Comparison of ENCODE assay signal across 24 cellular contexts in genomic region chr1:69077633-69078032, GRCh38.
DNase-seq lines count a peak whose midpoint lies in the region; ATAC-seq and TF ChIP-seq lines count a peak whose summit lies in the region.
"Had no signal": no experiment of that assay in that cellular context is flagged by ENCODE, and none has a peak within 500 bp of the region (broad histone marks: within the 10 kb centered on the region; RNA-seq: fewer than 3 reads in every experiment).

No MANE protein-coding gene starts in this region.

- TF ChIP-seq CTCF in WTC11 (IDR thresholded peaks at IDR 0.05): no peak
- no peak for TF ChIP-seq CTCF in progenitor cell of endocrine pancreas (IDR thresholded peaks at IDR 0.05; ENCODE audit: unreplicated experiment)
- no peak for TF ChIP-seq CTCF in left lung (IDR thresholded peaks at IDR 0.05)

- peaks cover 62% of the 10 kb centered on the region for H3K4me1 Mint-ChIP-seq in WTC11
- peaks cover 26% of the 10 kb centered on the region for H3K4me1 Mint-ChIP-seq in progenitor cell of endocrine pancreas (ENCODE audit: low read depth)
- H3K4me1 Mint-ChIP-seq: IgD-negative memory B cell had no signal

- DNase-seq in WTC11 (ENCODE audit: low spot score) (no peak), progenitor cell of endocrine pancreas (ENCODE audit: low spot score, unreplicated experiment) (no peak), NCI-H1417 treated with DMSO at 0.1 percent for 48 hours (lab: John Stamatoyannopoulos, UW) (no peak), RPMI8226 (no peak), left lung (no peak)
- DNase-seq: C1 segment of cervical spinal cord; CD8-positive, alpha-beta T cell; DMS 273 treated with DMSO at 0.1 percent for 48 hours; DMS79; EL; GF-D8; NCI-H1092 treated with DMSO at 0.1 percent for 48 hours; NCI-H1436 treated with DMSO at 0.1 percent for 48 hours; NCI-H1930; NCI-H2107; NCI-H526 treated with DMSO at 0.1 percent for 48 hours; SHP77; T-helper 1 cell had no signal

- CTCF ChIA-PET in WTC11 (lab: Charles Lee): no interaction called here

- H3K27me3 Mint-ChIP-seq in WTC11 (ENCODE audit: low read depth) (peaks cover 15% of the 10 kb centered on the region), progenitor cell of endocrine pancreas (no peaks in the 10 kb centered on the region)
- H3K27me3 Mint-ChIP-seq: IgD-negative memory B cell had no signal

- H3K4me1 ChIP-seq in HUES48 (ENCODE audit: control insufficient read depth, insufficient read depth, low read length) (peaks cover 50% of the 10 kb centered on the region), iPS-20b (ENCODE audit: insufficient read depth, low read length) (peaks cover 44% of the 10 kb centered on the region), left lung (no peaks in the 10 kb centered on the region)

- H3K4me3 ChIP-seq in HUES48 (ENCODE audit: low read depth, low read length) (peak overlapping the region; percentile 21; the same call in 1 of the 2 replicates), iPS-20b (ENCODE audit: low read length) (peak overlapping the region; percentile 38; the same call in 1 of the 2 replicates), left lung (no peak overlapping the region)

- intact Hi-C loops in left lung (cut with DNase I): no loop called here

- no peaks in the 10 kb centered on the region for H3K36me3 ChIP-seq in HUES48 (ENCODE audit: control insufficient read depth, insufficient read depth, low read length)
- no peaks in the 10 kb centered on the region for H3K36me3 ChIP-seq in iPS-20b (ENCODE audit: insufficient read depth, low read depth, low read length)
- no peaks in the 10 kb centered on the region for H3K36me3 ChIP-seq in left lung

- peak; percentile 72 for ATAC-seq in WTC11
- ATAC-seq in HG02571 (IDR thresholded peaks at IDR 0.05; ENCODE audit: unreplicated experiment): no peak
- no peak for ATAC-seq in left lung
- ATAC-seq: CD8-positive, alpha-beta T cell had no signal

- H3K4me3 Mint-ChIP-seq in WTC11: no peak overlapping the region
- no peak overlapping the region for H3K4me3 Mint-ChIP-seq in progenitor cell of endocrine pancreas (ENCODE audit: low read depth)
- H3K4me3 Mint-ChIP-seq: CD8-positive, alpha-beta T cell; IgD-negative memory B cell had no signal

- peaks cover 9% of the 10 kb centered on the region; the same call in 1 of the 2 replicates for H3K9me3 Mint-ChIP-seq in WTC11
- peaks cover 11% of the 10 kb centered on the region for H3K9me3 Mint-ChIP-seq in progenitor cell of endocrine pancreas (ENCODE audit: low read depth)

- H3K9ac ChIP-seq in HUES48 (ENCODE audit: low read depth, low read length): no peak overlapping the region
- peak overlapping the region; percentile 25; the same call in 1 of the 2 replicates for H3K9ac ChIP-seq in iPS-20b (ENCODE audit: low read depth, low read length)
- H3K9ac ChIP-seq: KMS-11 had no signal

- H3K9me3 ChIP-seq in HUES48 (ENCODE audit: control insufficient read depth, insufficient read depth, low read length) (no peaks in the 10 kb centered on the region), iPS-20b (ENCODE audit: insufficient read depth, low read depth, low read length) (no peaks in the 10 kb centered on the region), left lung (peaks cover 0 to 6% of the 10 kb centered on the region in 2 donors)

- H3K27me3 ChIP-seq in HUES48 (ENCODE audit: control insufficient read depth, insufficient read depth, low read length) (no peaks in the 10 kb centered on the region), iPS-20b (ENCODE audit: insufficient read depth, low read length) (no peaks in the 10 kb centered on the region), left lung (no peaks in the 10 kb centered on the region)

- H3K27ac ChIP-seq in HUES48 (ENCODE audit: low read depth, low read length) (peak overlapping the region; percentile 94), iPS-20b (ENCODE audit: low read length) (no peak overlapping the region), left lung (no peak overlapping the region)
- H3K27ac ChIP-seq: KMS-11, RWPE1 had no signal

- peak overlapping the region; percentile 90; the same call in 1 of the 2 replicates for H3K27ac Mint-ChIP-seq in WTC11
- H3K27ac Mint-ChIP-seq in progenitor cell of endocrine pancreas: peak overlapping the region; percentile 78
- H3K27ac Mint-ChIP-seq: CD8-positive, alpha-beta T cell; IgD-negative memory B cell had no signal

- POLR2A ChIA-PET in WTC11 (lab: Charles Lee): no interaction called here

- peaks cover 6% of the 10 kb centered on the region for H3K36me3 Mint-ChIP-seq in WTC11
- no peaks in the 10 kb centered on the region for H3K36me3 Mint-ChIP-seq in progenitor cell of endocrine pancreas (ENCODE audit: insufficient read depth)
- H3K36me3 Mint-ChIP-seq: CD8-positive, alpha-beta T cell; IgD-negative memory B cell had no signal

TF ChIP-seq in WTC11, 78 proteins besides CTCF, POLR2A, EP300 and RAD21 (continues in another document):
- TF ChIP-seq ZNF317 (CRISPR knock-in tag; IDR thresholded peaks at IDR 0.05; ENCODE audit: borderline replicate concordance, low read depth) (no peak), ARID4B (CRISPR knock-in tag; IDR thresholded peaks at IDR 0.05; ENCODE audit: borderline replicate concordance) (no peak), ZNF532 (CRISPR knock-in tag; IDR thresholded peaks at IDR 0.05; ENCODE audit: borderline replicate concordance) (no peak), ETV6 (CRISPR knock-in tag; IDR thresholded peaks at IDR 0.05) (no peak), TP53 (CRISPR knock-in tag; IDR thresholded peaks at IDR 0.05) (no peak), JUN (CRISPR knock-in tag; IDR thresholded peaks at IDR 0.05) (no peak), OVOL2 (CRISPR knock-in tag; IDR thresholded peaks at IDR 0.05; ENCODE audit: borderline replicate concordance) (no peak), USF2 (CRISPR knock-in tag; IDR thresholded peaks at IDR 0.05) (no peak)

Comparison
In these comparisons a context has a peak if more than half of its experiments do, and no peak if none do; other contexts are left out.
1. H3K4me3 ChIP-seq: peak in HUES48 (single experiment) and iPS-20b (single experiment); none in left lung (0 of 2).